8 cellular contexts compared by ENCODE assay signal in the genomic region with DNA sequence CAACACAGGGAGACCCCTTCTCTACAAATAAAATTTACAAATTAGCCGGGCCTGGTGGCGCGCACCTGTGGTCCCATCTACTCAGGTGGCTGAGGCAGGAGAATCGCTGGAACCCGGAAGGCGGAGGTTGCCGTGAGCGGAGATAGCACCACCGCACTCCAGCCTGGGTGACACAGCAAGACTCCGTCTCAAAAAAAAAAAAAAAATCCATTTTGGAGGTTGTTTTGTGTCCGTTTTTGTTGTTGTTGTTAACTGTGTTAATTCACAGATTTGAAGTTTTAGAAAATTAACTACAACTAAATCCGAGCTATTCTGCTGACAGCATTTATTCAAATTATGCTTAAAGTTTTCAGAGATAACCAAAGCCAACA. TPM values are rescaled to one million over a fixed set of nuclear protein-coding genes. Genes with fewer than 3 reads are reported as not detected.
DNase-seq lines count a peak whose midpoint lies in the region; ATAC-seq, FAIRE-seq and TF ChIP-seq lines count a peak whose summit lies in the region.

No MANE protein-coding gene starts in this region.

- H3K36me3 Mint-ChIP-seq in activated CD4-positive, alpha-beta T cell treated with anti-CD3 and anti-CD28 coated beads, Interleukin-2, amount 10 ng/mL, durations not matched to agents 7 days and 5 days (ENCODE audit: low read depth), result peaks cover 20% of the 10 kb centered on the region

- ATAC-seq in HG03432 (IDR thresholded peaks at IDR 0.05; ENCODE audit: unreplicated experiment), result peak; percentile 31
- ATAC-seq in pancreas, result peak; percentile 53 to 65 (median 62)
- ATAC-seq in HG02678 (IDR thresholded peaks at IDR 0.05; ENCODE audit: unreplicated experiment), result no peak
- no peak for ATAC-seq in GM21619 (IDR thresholded peaks at IDR 0.05; ENCODE audit: unreplicated experiment)

- peak overlapping the region; percentile 91 for H3K9ac ChIP-seq in fibroblast of lung (ENCODE audit: insufficient read depth, low read length)

- peaks cover 40% of the 10 kb centered on the region for H3K4me1 Mint-ChIP-seq in activated CD4-positive, alpha-beta T cell treated with anti-CD3 and anti-CD28 coated beads, Interleukin-2, amount 10 ng/mL, durations not matched to agents 7 days and 5 days

- H4K20me1 ChIP-seq in fibroblast of lung (ENCODE audit: control insufficient read depth, extremely low read depth, insufficient read depth, low read length), result no peaks in the 10 kb centered on the region

- peak overlapping the region; percentile 72 to 85 (median 78) for H3K4me3 ChIP-seq in fibroblast of lung (replicated peaks in 1 of 4; ENCODE audit: control extremely low read depth in 1 of 4, insufficient read depth in 1 of 4, low read depth in 3 of 4, low read length in 4 of 4)
- peak overlapping the region; percentile 66 to 92 (median 78) for H3K4me3 ChIP-seq in pancreas

- WGBS in pancreas, 2 donors, result 2 to 5% methylated on average over 12 of the region's 12 CpGs

- no peaks in the 10 kb centered on the region for H3K36me3 ChIP-seq in fibroblast of lung (ENCODE audit: control insufficient read depth, insufficient read depth, low read length)
- H3K36me3 ChIP-seq in pancreas, result no peaks in the 10 kb centered on the region

- H2AFZ ChIP-seq in fibroblast of lung (ENCODE audit: low read length), result peak overlapping the region; percentile 80

- no peaks in the 10 kb centered on the region for H3K9me3 Mint-ChIP-seq in activated CD4-positive, alpha-beta T cell treated with anti-CD3 and anti-CD28 coated beads, Interleukin-2, amount 10 ng/mL, durations not matched to agents 7 days and 5 days

- peaks cover 9% of the 10 kb centered on the region for H3K27me3 Mint-ChIP-seq in activated CD4-positive, alpha-beta T cell treated with anti-CD3 and anti-CD28 coated beads, Interleukin-2, amount 10 ng/mL, durations not matched to agents 7 days and 5 days

- H3K4me1 ChIP-seq in fibroblast of lung (ENCODE audit: control insufficient read depth, extremely low read depth, insufficient read depth, low read length) (peaks cover 4% of the 10 kb centered on the region), pancreas (peaks cover 7 to 13% (median 13%) of the 10 kb centered on the region in 3 donors)

- H3K27me3 ChIP-seq in fibroblast of lung (ENCODE audit: control insufficient read depth, insufficient read depth, low read length) (no peaks in the 10 kb centered on the region), pancreas (no peaks in the 10 kb centered on the region)

- H3K4me3 Mint-ChIP-seq in activated CD4-positive, alpha-beta T cell treated with anti-CD3 and anti-CD28 coated beads, Interleukin-2, amount 10 ng/mL, durations not matched to agents 7 days and 5 days, result peak overlapping the region; percentile 81

- H3K79me2 ChIP-seq in fibroblast of lung (ENCODE audit: control insufficient read depth, insufficient read depth, low read length), result peaks cover 26% of the 10 kb centered on the region

- TF ChIP-seq CTCF in C4-2B (conservative IDR thresholded peaks at IDR 0.05) (no peak), fibroblast of lung (conservative IDR thresholded peaks at IDR 0.05 in 1 of 2, IDR thresholded peaks at IDR 0.05 in 1 of 2; ENCODE audit: low read depth in 1 of 2, low read length in 2 of 2) (no peak), pancreas (IDR thresholded peaks at IDR 0.05) (no peak)

- CTCF ChIA-PET in activated CD4-positive, alpha-beta T cell treated with anti-CD3 and anti-CD28 coated beads, Interleukin-2, amount 10 ng/mL, durations not matched to agents 7 days and 5 days (lab: Charles Lee), result interaction anchor here (1.5 to 2.4 kb wide), 3 partner anchors 9 to 14 kb away, joined by 5 to 9 read pairs (median 8); no protein-coding TSS in a partner anchor

- peak overlapping the region; percentile 91 for H3K27ac Mint-ChIP-seq in activated CD4-positive, alpha-beta T cell treated with anti-CD3 and anti-CD28 coated beads, Interleukin-2, amount 10 ng/mL, durations not matched to agents 7 days and 5 days

- FAIRE-seq in pancreas (lab: Jason Lieb, UNC), result no peak

- POLR2A ChIA-PET in activated CD4-positive, alpha-beta T cell treated with anti-CD3 and anti-CD28 coated beads, Interleukin-2, amount 10 ng/mL, durations not matched to agents 7 days and 5 days (lab: Charles Lee), result interaction anchor here (0.6 kb wide), 1 partner anchor 45 kb away, joined by 12 read pairs; no protein-coding TSS in a partner anchor

- H3K4me2 ChIP-seq in fibroblast of lung (ENCODE audit: extremely low read depth, insufficient read depth, low read length), result peak overlapping the region; percentile 88

- H3K9me3 ChIP-seq in fibroblast of lung (ENCODE audit: control insufficient read depth, insufficient read depth, low read depth, low read length) (no peaks in the 10 kb centered on the region), pancreas (no peaks in the 10 kb centered on the region)

- DNase-seq in activated CD4-positive, alpha-beta T cell treated with anti-CD3 and anti-CD28 coated beads, Interleukin-2, amount 10 ng/mL, durations not matched to agents 7 days and 5 days, result peak; percentile 51
- peak in 1 of 2 donors; percentile 8 for DNase-seq in fibroblast of lung (ENCODE audit: low read depth in 2 of 2)
- DNase-seq in pancreas, result peak in 5 of 6 donors; percentile 36 to 70 (median 48)
- DNase-seq in GM19238 (ENCODE audit: insufficient read length, low spot score), result no peak

- H3K27ac ChIP-seq in C4-2B (peak overlapping the region; percentile 91), fibroblast of lung (ENCODE audit: insufficient read depth, low read length) (peak overlapping the region; percentile 96), pancreas (peak overlapping the region; percentile 96 to 98 (median 98))

- intact Hi-C loops in pancreas (cut with DNase I), result no loop called here

RNA-seq across cellular contexts. Expression of gene CLCC1, which starts 0.6 kb away (rescaled TPM):
- total RNA-seq in activated CD4-positive, alpha-beta T cell treated with anti-CD3 and anti-CD28 coated beads, Interleukin-2, amount 10 ng/mL, durations not matched to agents 7 days and 5 days, result 10 to 100 TPM; 18.7 to 20.4 TPM
- total RNA-seq in fibroblast of lung, result 30.6 and 31.0 TPM in 2 replicates
- 30.2 and 33.1 TPM in 2 replicates for polyA plus RNA-seq in fibroblast of lung
- polyA plus RNA-seq in fibroblast of lung (2012), result 17.4 and 20.9 TPM in 2 replicates
- 6.7 and 7.5 TPM in 2 replicates for polyA minus RNA-seq in fibroblast of lung (ENCODE audit: low replicate concordance)
- 10 to 100 TPM; 18.1 to 28.3 (median 24.1) TPM for total RNA-seq in pancreas
- polyA plus RNA-seq in pancreas, result 10 to 100 TPM in 1 of 2 donors, 1 to 10 TPM in 1; 8.6 to 12.5 TPM

Comparison
In these comparisons a context has a peak if more than half of its experiments do, and no peak if none do; other contexts are left out.
1. ATAC-seq: peak in HG03432 (single experiment) and pancreas (4 of 4); none in HG02678 (single experiment) and GM21619 (single experiment).
2. Peak in every context shown above with its lines, with median percentiles within 50 percentile points of each other: H3K27ac ChIP-seq.